ENCODE assay signal across 23 cellular contexts in the genomic region with DNA sequence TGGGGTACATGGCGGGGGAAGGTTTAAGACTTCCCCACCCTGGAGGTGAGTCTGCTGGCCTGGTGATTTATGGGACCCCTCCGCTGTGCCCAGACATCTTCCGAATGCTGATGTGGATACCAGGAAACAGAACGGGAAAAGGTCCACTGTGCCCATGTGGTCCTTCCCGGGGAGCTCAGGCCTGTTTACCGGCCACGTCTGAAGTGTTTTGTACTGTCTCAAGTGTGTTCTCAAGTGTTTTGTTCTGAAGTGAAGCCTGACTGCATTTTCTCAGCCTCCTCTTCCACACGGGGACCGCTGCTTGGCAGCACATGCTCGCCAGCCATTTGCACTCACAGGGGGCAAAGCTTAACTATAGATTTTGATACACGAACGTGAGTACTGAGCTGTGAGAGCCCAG.
"Had no signal": no experiment of that assay in that cellular context is flagged by ENCODE, and none has a peak within 500 bp of the region (broad histone marks: within the 10 kb centered on the region; RNA-seq: fewer than 3 reads in every experiment).

No MANE protein-coding gene starts in this region.

- H3K4me3 ChIP-seq: adrenal gland, Peyer's patch had no signal

- ATAC-seq: activated CD8-positive, alpha-beta T cell treated with anti-CD3 and anti-CD28 coated beads, Interleukin-2, amount 10 ng/mL, durations not matched to agents 7 days and 5 days; T-helper 17 cell had no signal

- H3K27me3 ChIP-seq: Peyer's patch had no signal

- H3K4me1 Mint-ChIP-seq: T-helper 17 cell had no signal

- H3K4me3 Mint-ChIP-seq: activated CD8-positive, alpha-beta T cell treated with anti-CD3 and anti-CD28 coated beads, Interleukin-2, amount 10 ng/mL, durations not matched to agents 7 days and 5 days; activated naive CD8-positive, alpha-beta T cell treated with anti-CD3 and anti-CD28 coated beads, Interleukin-2, amount 10 ng/mL, durations not matched to agents 7 days and 5 days; T-helper 17 cell; WTC11 had no signal

- H3K9me3 ChIP-seq: adrenal gland, Peyer's patch had no signal

- H3K27ac Mint-ChIP-seq: activated CD8-positive, alpha-beta T cell treated with anti-CD3 and anti-CD28 coated beads, Interleukin-2, amount 10 ng/mL, durations not matched to agents 7 days and 5 days; activated naive CD8-positive, alpha-beta T cell treated with anti-CD3 and anti-CD28 coated beads, Interleukin-2, amount 10 ng/mL, durations not matched to agents 7 days and 5 days; T-helper 17 cell had no signal

- H3K36me3 ChIP-seq: adrenal gland, Peyer's patch had no signal

- H3K9me3 Mint-ChIP-seq: activated naive CD8-positive, alpha-beta T cell treated with anti-CD3 and anti-CD28 coated beads, Interleukin-2, amount 10 ng/mL, durations not matched to agents 7 days and 5 days had no signal

- H3K27ac ChIP-seq: Peyer's patch had no signal

- H3K36me3 Mint-ChIP-seq: activated naive CD8-positive, alpha-beta T cell treated with anti-CD3 and anti-CD28 coated beads, Interleukin-2, amount 10 ng/mL, durations not matched to agents 7 days and 5 days; WTC11 had no signal

- DNase-seq: activated CD4-positive, alpha-beta T cell treated with anti-CD3 and anti-CD28 coated beads for 48 hours; activated CD4-positive, alpha-beta T cell treated with anti-CD3 and anti-CD28 coated beads, Interleukin-2, amount 50 U/mL, for 4 hours; activated CD4-positive, CD25-positive, alpha-beta regulatory T cell treated with anti-CD3 and anti-CD28 coated beads, Interleukin-2, amount 50 U/mL, for 72 hours; activated CD8-positive, alpha-beta memory T cell treated with anti-CD3 and anti-CD28 coated beads, Interleukin-2, amount 50 U/mL, for 48 hours; activated CD8-positive, alpha-beta T cell treated with anti-CD3 and anti-CD28 coated beads, Interleukin-2, amount 10 ng/mL, durations not matched to agents 7 days and 5 days; activated naive CD4-positive, alpha-beta T cell treated with anti-CD3 and anti-CD28 coated beads, Interleukin-2, amount 50 U/mL, for 16 hours; activated naive CD8-positive, alpha-beta T cell treated with anti-CD3 and anti-CD28 coated beads, Interleukin-2, amount 10 ng/mL, durations not matched to agents 7 days and 5 days; activated T-cell treated with anti-CD3 and anti-CD28 coated beads, Interleukin-2, amount 50 U/mL, for 1 hour; adrenal gland; anterior cingulate cortex; cerebellar nuclear complex; NCI-H1048; NCI-H146; NCI-H187 treated with DMSO at 0.1 percent for 48 hours; NCI-H2081 treated with DMSO at 0.1 percent for 48 hours; NCI-H345; NCI-H510A; NCI-H526 treated with DMSO at 0.1 percent for 48 hours; Peyer's patch; SHP77; T-helper 17 cell; T-helper 9 cell had no signal

- H3K4me1 ChIP-seq: adrenal gland, Peyer's patch had no signal
